ENCODE assay signal across 27 cellular contexts in genomic region chr1:163227126-163227525, GRCh38.
"Had no signal": no experiment of that assay in that cellular context is flagged by ENCODE, and none has a peak within 500 bp of the region (broad histone marks: within the 10 kb centered on the region; RNA-seq: fewer than 3 reads in every experiment).

No MANE protein-coding gene starts in this region.

- DNase-seq: activated CD4-positive, alpha-beta memory T cell treated with anti-CD3 and anti-CD28 coated beads for 36 hours; activated CD4-positive, alpha-beta T cell treated with anti-CD3 and anti-CD28 coated beads for 48 hours; activated CD8-positive, alpha-beta memory T cell treated with anti-CD3 and anti-CD28 coated beads, Interleukin-2, amount 50 U/mL, for 4 hours; activated effector memory CD4-positive, alpha-beta T cell treated with anti-CD3 and anti-CD28 coated beads, Interleukin-2, amount 50 U/mL, for 16 hours; activated naive CD4-positive, alpha-beta T cell treated with anti-CD3 and anti-CD28 coated beads for 36 hours; activated naive CD8-positive, alpha-beta T cell treated with anti-CD3 and anti-CD28 coated beads for 36 hours; activated T-cell treated with anti-CD3 and anti-CD28 coated beads, Interleukin-2, amount 50 U/mL, for 1 hour; adrenal gland; brain microvascular endothelial cell; central memory CD4-positive, alpha-beta T cell; endodermal cell; foreskin fibroblast; heart right ventricle; left ventricle myocardium inferior; mucosa of descending colon; right cardiac atrium; stimulated activated CD4-positive, alpha-beta T cell treated with anti-CD3 and anti-CD28 coated beads, Interleukin-2, amount 100 ng/mL, for 48 hours; stimulated activated naive CD4-positive, alpha-beta T cell treated with Interleukin-2 at 50 U/mL for 16 hours; SW 1271; T-helper 9 cell; testis; transverse colon; WERI-Rb-1 had no signal

- H3K9me3 Mint-ChIP-seq: activated CD4-positive, alpha-beta memory T cell treated with anti-CD3 and anti-CD28 coated beads for 36 hours; activated T-helper 1 cell treated with anti-CD3 and anti-CD28 coated beads, Interleukin-12 subunit alpha, Interleukin-12 subunit beta, Interleukin-2, Interleukin-4 antibody, amounts not matched to agents 30 ng/mL and 10 ng/mL and 1 ng/mL, durations not matched to agents 14 hours and 24 hours and 36 hours; T-helper 1 cell treated with Interleukin-12 subunit alpha and Interleukin-12 subunit beta and Interleukin-4 antibody, amounts not matched to agents 30 μg/mL and 1 μg/mL, for 36 hours had no signal

- H3K4me1 Mint-ChIP-seq: activated naive CD8-positive, alpha-beta T cell treated with anti-CD3 and anti-CD28 coated beads for 36 hours; endodermal cell had no signal

- H3K27me3 Mint-ChIP-seq: activated CD4-positive, alpha-beta memory T cell treated with anti-CD3 and anti-CD28 coated beads for 36 hours; activated naive CD8-positive, alpha-beta T cell treated with anti-CD3 and anti-CD28 coated beads for 36 hours had no signal

- H3K4me3 Mint-ChIP-seq: activated CD4-positive, alpha-beta memory T cell treated with anti-CD3 and anti-CD28 coated beads for 36 hours; activated naive CD4-positive, alpha-beta T cell treated with anti-CD3 and anti-CD28 coated beads for 36 hours; activated naive CD8-positive, alpha-beta T cell treated with anti-CD3 and anti-CD28 coated beads for 36 hours; activated T-helper 1 cell treated with anti-CD3 and anti-CD28 coated beads, Interleukin-12 subunit alpha, Interleukin-12 subunit beta, Interleukin-2, Interleukin-4 antibody, amounts not matched to agents 30 ng/mL and 10 ng/mL and 1 ng/mL, durations not matched to agents 14 hours and 24 hours and 36 hours; endodermal cell; natural killer cell treated with Interleukin-12 subunit alpha and Interleukin-12 subunit beta and Interleukin-15 and Interleukin-18, amount 100 ng/mL, for 72 hours; T-helper 1 cell treated with Interleukin-12 subunit alpha and Interleukin-12 subunit beta and Interleukin-4 antibody, amounts not matched to agents 30 μg/mL and 1 μg/mL, for 36 hours had no signal

- ATAC-seq: activated CD4-positive, CD25-positive, alpha-beta regulatory T cell treated with anti-CD3 and anti-CD28 coated beads, Interleukin-2, amount 50 U/mL, for 24 hours; heart right ventricle; mucosa of descending colon; natural killer cell treated with Interleukin-12 subunit alpha and Interleukin-12 subunit beta and Interleukin-15 and Interleukin-18, amount 100 ng/mL, for 72 hours; right cardiac atrium had no signal

- H3K27ac Mint-ChIP-seq: activated CD4-positive, alpha-beta memory T cell treated with anti-CD3 and anti-CD28 coated beads for 36 hours; activated naive CD4-positive, alpha-beta T cell treated with anti-CD3 and anti-CD28 coated beads for 36 hours; activated naive CD8-positive, alpha-beta T cell treated with anti-CD3 and anti-CD28 coated beads for 36 hours; activated T-helper 1 cell treated with anti-CD3 and anti-CD28 coated beads, Interleukin-12 subunit alpha, Interleukin-12 subunit beta, Interleukin-2, Interleukin-4 antibody, amounts not matched to agents 30 ng/mL and 10 ng/mL and 1 ng/mL, durations not matched to agents 14 hours and 24 hours and 36 hours; endodermal cell; natural killer cell treated with Interleukin-12 subunit alpha and Interleukin-12 subunit beta and Interleukin-15 and Interleukin-18, amount 100 ng/mL, for 72 hours; T-helper 1 cell treated with Interleukin-12 subunit alpha and Interleukin-12 subunit beta and Interleukin-4 antibody, amounts not matched to agents 30 μg/mL and 1 μg/mL, for 36 hours had no signal
